In the genomic region with DNA sequence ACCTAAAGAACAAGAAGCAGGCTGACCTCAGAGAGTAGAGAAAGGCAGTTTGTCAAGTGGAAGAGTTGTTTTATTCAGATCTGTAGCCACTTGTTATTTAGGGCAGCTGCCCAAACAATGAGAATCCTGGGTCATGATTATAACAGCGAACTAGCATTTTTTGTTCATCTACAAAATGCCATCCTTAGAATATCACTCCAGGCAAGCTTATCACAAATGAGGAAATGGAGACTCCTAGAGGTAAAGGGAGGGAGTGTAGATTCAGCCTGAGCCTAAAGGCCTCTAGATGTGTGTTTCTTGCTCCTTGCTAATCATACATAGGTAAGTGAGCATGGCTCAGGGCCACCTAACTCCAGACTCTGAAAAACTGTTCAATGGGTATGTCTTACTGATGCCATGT, we compare ENCODE assay signal across 8 cellular contexts.
DNase-seq lines count a peak whose midpoint lies in the region; ATAC-seq, FAIRE-seq and TF ChIP-seq lines count a peak whose summit lies in the region.

No MANE protein-coding gene starts in this region.

- H3K27ac ChIP-seq in VCaP (no peak overlapping the region), kidney (ENCODE audit: low read depth in 2 of 2, low read length in 2 of 2) (no peak overlapping the region)

- TF ChIP-seq CTCF in GM12865 (IDR thresholded peaks at IDR 0.05; ENCODE audit: insufficient read depth, low read depth, low read length, missing control alignments) (peak; percentile 62), VCaP (conservative IDR thresholded peaks at IDR 0.05) (peak; percentile 27; the same call in 1 of the 2 replicates), kidney (IDR thresholded peaks at IDR 0.05; ENCODE audit: borderline replicate concordance, extremely low read depth, insufficient read depth) (peak; percentile 71)

- no peak overlapping the region for H3K4me3 Mint-ChIP-seq in activated CD8-positive, alpha-beta T cell treated with anti-CD3 and anti-CD28 coated beads, Interleukin-2, amount 10 ng/mL, durations not matched to agents 7 days and 5 days

- H3K9me3 Mint-ChIP-seq in activated CD8-positive, alpha-beta T cell treated with anti-CD3 and anti-CD28 coated beads, Interleukin-2, amount 10 ng/mL, durations not matched to agents 7 days and 5 days (ENCODE audit: insufficient read depth): no peaks in the 10 kb centered on the region

- no peaks in the 10 kb centered on the region for H3K4me1 Mint-ChIP-seq in activated CD8-positive, alpha-beta T cell treated with anti-CD3 and anti-CD28 coated beads, Interleukin-2, amount 10 ng/mL, durations not matched to agents 7 days and 5 days (ENCODE audit: low read depth)

- DNase-seq in GM12865 (ENCODE audit: low read depth) (peak; percentile 50), H4 (ENCODE audit: low spot score) (peak; percentile 54), MV-4-11 (lab: John Stamatoyannopoulos, UW) (peak; percentile 20), kidney (no peak), urothelium cell line (ENCODE audit: low spot score) (no peak)
- no peak for DNase-seq in effector CD4-positive, alpha-beta T cell
- no peak for DNase-seq in activated CD8-positive, alpha-beta T cell treated with anti-CD3 and anti-CD28 coated beads, Interleukin-2, amount 10 ng/mL, durations not matched to agents 7 days and 5 days

- no peaks in the 10 kb centered on the region for H3K9me3 ChIP-seq in kidney (ENCODE audit: control insufficient read depth in 1 of 2, low read length in 2 of 2)

- POLR2A ChIA-PET in activated CD8-positive, alpha-beta T cell treated with anti-CD3 and anti-CD28 coated beads, Interleukin-2, amount 10 ng/mL, durations not matched to agents 7 days and 5 days (lab: Charles Lee): no interaction called here

- H3K4me3 ChIP-seq in GM12865 (ENCODE audit: low read depth, low read length) (no peak overlapping the region), kidney (ENCODE audit: low read length in 2 of 2) (no peak overlapping the region)

- no peaks in the 10 kb centered on the region for H3K36me3 Mint-ChIP-seq in activated CD8-positive, alpha-beta T cell treated with anti-CD3 and anti-CD28 coated beads, Interleukin-2, amount 10 ng/mL, durations not matched to agents 7 days and 5 days (ENCODE audit: low read depth)

- no peak for ATAC-seq in activated CD8-positive, alpha-beta T cell treated with anti-CD3 and anti-CD28 coated beads, Interleukin-2, amount 10 ng/mL, durations not matched to agents 7 days and 5 days

- H3K36me3 ChIP-seq in kidney (ENCODE audit: control insufficient read depth in 1 of 2, insufficient read depth in 2 of 2, low read length in 2 of 2): no peaks in the 10 kb centered on the region

- FAIRE-seq in kidney (lab: Jason Lieb, UNC) (no peak), urothelium cell line (lab: Jason Lieb, UNC) (no peak)

- no peak overlapping the region for H3K9ac ChIP-seq in kidney (ENCODE audit: low read length in 2 of 2)

- H3K4me1 ChIP-seq in kidney (ENCODE audit: control insufficient read depth in 1 of 2, insufficient read depth in 1 of 2, low read depth in 1 of 2, low read length in 2 of 2): no peaks in the 10 kb centered on the region

- CTCF ChIA-PET in activated CD8-positive, alpha-beta T cell treated with anti-CD3 and anti-CD28 coated beads, Interleukin-2, amount 10 ng/mL, durations not matched to agents 7 days and 5 days (lab: Charles Lee): no interaction called here

- no peak overlapping the region for H3K27ac Mint-ChIP-seq in activated CD8-positive, alpha-beta T cell treated with anti-CD3 and anti-CD28 coated beads, Interleukin-2, amount 10 ng/mL, durations not matched to agents 7 days and 5 days

- intact Hi-C loops in kidney (cut with DNase I): no loop called here

- no peaks in the 10 kb centered on the region for H3K27me3 Mint-ChIP-seq in activated CD8-positive, alpha-beta T cell treated with anti-CD3 and anti-CD28 coated beads, Interleukin-2, amount 10 ng/mL, durations not matched to agents 7 days and 5 days (ENCODE audit: low read depth)

Comparison
In these comparisons a context has a peak if more than half of its experiments do, and no peak if none do; other contexts are left out.
1. DNase-seq: peak in GM12865 (single experiment), H4 (single experiment) and MV-4-11 (single experiment); none in kidney (single experiment), effector CD4-positive, alpha-beta T cell (single experiment), urothelium cell line (single experiment) and activated CD8-positive, alpha-beta T cell treated with anti-CD3 and anti-CD28 coated beads, Interleukin-2, amount 10 ng/mL, durations not matched to agents 7 days and 5 days (single experiment).
2. Peak in every context shown above with its lines, with median percentiles within 50 percentile points of each other: CTCF ChIP-seq.